12 cellular contexts compared by ENCODE assay signal in genomic region chr4:9155101-9155886, GRCh38. TPM values are rescaled to one million over a fixed set of nuclear protein-coding genes. Genes with fewer than 3 reads are reported as not detected.
DNase-seq lines count a peak whose midpoint lies in the region; FAIRE-seq and TF ChIP-seq lines count a peak whose summit lies in the region.
"Not testable (repeated sequence)": the region's sequence is repeated elsewhere in the genome, so short reads cannot be mapped to it uniquely, and the experiment has no call there.
"Had no signal": no experiment of that assay in that cellular context is flagged by ENCODE, and none has a peak within 500 bp of the region (broad histone marks: within the 10 kb centered on the region; RNA-seq: fewer than 3 reads in every experiment).

No MANE protein-coding gene starts in this region.

- H3K9me3 Mint-ChIP-seq in T-helper 1 cell treated with Interleukin-12 subunit alpha and Interleukin-12 subunit beta and Interleukin-4 antibody, amounts not matched to agents 30 μg/mL and 1 μg/mL, for 36 hours; activated CD4-positive, alpha-beta memory T cell treated with anti-CD3 and anti-CD28 coated beads for 36 hours; activated T-helper 2 cell treated with anti-CD3 and anti-CD28 coated beads, Interferon-gamma antibody, Interleukin-2, Interleukin-4, amounts not matched to agents 10 μg/mL and 5 μg/mL and 100 μg/mL, durations not matched to agents 14 hours and 24 hours and 36 hours: not testable (repeated sequence)

- not testable (repeated sequence) for H3K9ac ChIP-seq in kidney (ENCODE audit: low read length in 2 of 2)

- FAIRE-seq in kidney (lab: Jason Lieb, UNC), result not testable (repeated sequence)

- peaks cover 14% of the 10 kb centered on the region for H3K4me1 Mint-ChIP-seq in T-helper 1 cell treated with Interleukin-12 subunit alpha and Interleukin-12 subunit beta and Interleukin-4 antibody, amounts not matched to agents 30 μg/mL and 1 μg/mL, for 36 hours (ENCODE audit: low read depth)
- H3K4me1 Mint-ChIP-seq in activated CD4-positive, alpha-beta memory T cell treated with anti-CD3 and anti-CD28 coated beads for 36 hours (ENCODE audit: low read depth), result peaks cover 17% of the 10 kb centered on the region
- peaks cover 19% of the 10 kb centered on the region for H3K4me1 Mint-ChIP-seq in activated T-helper 2 cell treated with anti-CD3 and anti-CD28 coated beads, Interferon-gamma antibody, Interleukin-2, Interleukin-4, amounts not matched to agents 10 μg/mL and 5 μg/mL and 100 μg/mL, durations not matched to agents 14 hours and 24 hours and 36 hours (ENCODE audit: low read depth)

- H3K9me3 ChIP-seq in kidney (ENCODE audit: control insufficient read depth in 1 of 2, low read length in 2 of 2), result not testable (repeated sequence)

- H3K27me3 Mint-ChIP-seq in T-helper 1 cell treated with Interleukin-12 subunit alpha and Interleukin-12 subunit beta and Interleukin-4 antibody, amounts not matched to agents 30 μg/mL and 1 μg/mL, for 36 hours (ENCODE audit: low read depth); activated CD4-positive, alpha-beta memory T cell treated with anti-CD3 and anti-CD28 coated beads for 36 hours; activated T-helper 2 cell treated with anti-CD3 and anti-CD28 coated beads, Interferon-gamma antibody, Interleukin-2, Interleukin-4, amounts not matched to agents 10 μg/mL and 5 μg/mL and 100 μg/mL, durations not matched to agents 14 hours and 24 hours and 36 hours (ENCODE audit: low read depth): not testable (repeated sequence)

- H3K36me3 Mint-ChIP-seq in T-helper 1 cell treated with Interleukin-12 subunit alpha and Interleukin-12 subunit beta and Interleukin-4 antibody, amounts not matched to agents 30 μg/mL and 1 μg/mL, for 36 hours (ENCODE audit: low read depth); activated CD4-positive, alpha-beta memory T cell treated with anti-CD3 and anti-CD28 coated beads for 36 hours; activated T-helper 2 cell treated with anti-CD3 and anti-CD28 coated beads, Interferon-gamma antibody, Interleukin-2, Interleukin-4, amounts not matched to agents 10 μg/mL and 5 μg/mL and 100 μg/mL, durations not matched to agents 14 hours and 24 hours and 36 hours (ENCODE audit: low read depth): not testable (repeated sequence)

- intact Hi-C loops in activated CD4-positive, alpha-beta memory T cell treated with anti-CD3 and anti-CD28 coated beads for 36 hours (cut with micrococcal nuclease); activated T-helper 2 cell treated with anti-CD3 and anti-CD28 coated beads, Interferon-gamma antibody, Interleukin-2, Interleukin-4, amounts not matched to agents 10 μg/mL and 5 μg/mL and 100 μg/mL, durations not matched to agents 14 hours and 24 hours and 36 hours (cut with micrococcal nuclease); kidney (cut with DNase I): not testable (repeated sequence)

- H3K27ac ChIP-seq in caudate nucleus (ENCODE audit: low read depth, low read length), result peak overlapping the region; percentile 36
- not testable (repeated sequence) for H3K27ac ChIP-seq in kidney (ENCODE audit: low read depth in 2 of 2, low read length in 2 of 2)

- TF ChIP-seq CTCF in kidney (IDR thresholded peaks at IDR 0.05; ENCODE audit: borderline replicate concordance, extremely low read depth, insufficient read depth), result not testable (repeated sequence)

- not testable (repeated sequence) for H3K4me3 Mint-ChIP-seq in T-helper 1 cell treated with Interleukin-12 subunit alpha and Interleukin-12 subunit beta and Interleukin-4 antibody, amounts not matched to agents 30 μg/mL and 1 μg/mL, for 36 hours; activated T-helper 2 cell treated with anti-CD3 and anti-CD28 coated beads, Interferon-gamma antibody, Interleukin-2, Interleukin-4, amounts not matched to agents 10 μg/mL and 5 μg/mL and 100 μg/mL, durations not matched to agents 14 hours and 24 hours and 36 hours (ENCODE audit: low read depth)
- H3K4me3 Mint-ChIP-seq in activated CD4-positive, alpha-beta memory T cell treated with anti-CD3 and anti-CD28 coated beads for 36 hours, result peak overlapping the region; percentile 26

- not testable (repeated sequence) for H3K36me3 ChIP-seq in kidney (ENCODE audit: control insufficient read depth in 1 of 2, insufficient read depth in 2 of 2, low read length in 2 of 2)

- H3K4me1 ChIP-seq in kidney (ENCODE audit: control insufficient read depth in 1 of 2, insufficient read depth in 1 of 2, low read depth in 1 of 2, low read length in 2 of 2), result not testable (repeated sequence)

- H3K27ac Mint-ChIP-seq in T-helper 1 cell treated with Interleukin-12 subunit alpha and Interleukin-12 subunit beta and Interleukin-4 antibody, amounts not matched to agents 30 μg/mL and 1 μg/mL, for 36 hours, result peak overlapping the region; percentile 39
- peak overlapping the region; percentile 66 for H3K27ac Mint-ChIP-seq in activated CD4-positive, alpha-beta memory T cell treated with anti-CD3 and anti-CD28 coated beads for 36 hours
- peak overlapping the region; percentile 8 for H3K27ac Mint-ChIP-seq in activated T-helper 2 cell treated with anti-CD3 and anti-CD28 coated beads, Interferon-gamma antibody, Interleukin-2, Interleukin-4, amounts not matched to agents 10 μg/mL and 5 μg/mL and 100 μg/mL, durations not matched to agents 14 hours and 24 hours and 36 hours

- DNase-seq in HT-29 (ENCODE audit: low spot score), result peak; percentile 43
- peak; percentile 47 for DNase-seq in activated CD4-positive, alpha-beta memory T cell treated with anti-CD3 and anti-CD28 coated beads for 36 hours
- not testable (repeated sequence) for DNase-seq in activated T-helper 2 cell treated with anti-CD3 and anti-CD28 coated beads, Interferon-gamma antibody, Interleukin-2, Interleukin-4, amounts not matched to agents 10 μg/mL and 5 μg/mL and 100 μg/mL, durations not matched to agents 14 hours and 24 hours and 36 hours (ENCODE audit: low spot score)
- DNase-seq in caudate nucleus (lab: John Stamatoyannopoulos, UW), result peak in 20 of 61 donors; percentile 4 to 73 (median 14)
- peak; percentile 58 for DNase-seq in kidney
- peak; percentile 16 for DNase-seq in stimulated activated CD4-positive, alpha-beta T cell treated with anti-CD3 and anti-CD28 coated beads, Interleukin-1b, Interleukin-23, amount 100 ng/mL, for 48 hours

- POLR2A ChIA-PET in activated CD4-positive, alpha-beta memory T cell treated with anti-CD3 and anti-CD28 coated beads for 36 hours (lab: Charles Lee), result not testable (repeated sequence)

- not testable (repeated sequence) for H3K4me3 ChIP-seq in kidney (ENCODE audit: low read length in 2 of 2)

- CTCF ChIA-PET in activated CD4-positive, alpha-beta memory T cell treated with anti-CD3 and anti-CD28 coated beads for 36 hours (lab: Charles Lee), result not testable (repeated sequence)

RNA-seq across cellular contexts. Expression of gene FAM90A26, which starts 14.9 kb away (rescaled TPM):
- total RNA-seq in HT-29 (2014; rRNA removed; shearing (Covaris generic)), result not detected in 2 replicates
- not detected for total RNA-seq in activated CD4-positive, alpha-beta memory T cell treated with anti-CD3 and anti-CD28 coated beads for 36 hours
- not detected in 2 replicates for total RNA-seq in activated T-helper 2 cell treated with anti-CD3 and anti-CD28 coated beads, Interferon-gamma antibody, Interleukin-2, Interleukin-4, amounts not matched to agents 10 μg/mL and 5 μg/mL and 100 μg/mL, durations not matched to agents 14 hours and 24 hours and 36 hours
- not detected for total RNA-seq in kidney
- not detected for polyA plus RNA-seq in kidney (ENCODE audit: insufficient read depth, low read depth, low replicate concordance)
- total RNA-seq: H1, K562, NCI-H460, Peyer's patch, Right ventricle myocardium inferior had no signal
- polyA plus RNA-seq: H1, K562 had no signal

RNA-seq across cellular contexts. Expression of gene USP17L10, which starts 55.2 kb away (rescaled TPM):
- not detected in 2 replicates for total RNA-seq in HT-29 (2014; rRNA removed; shearing (Covaris generic))
- not detected for total RNA-seq in activated CD4-positive, alpha-beta memory T cell treated with anti-CD3 and anti-CD28 coated beads for 36 hours
- total RNA-seq in activated T-helper 2 cell treated with anti-CD3 and anti-CD28 coated beads, Interferon-gamma antibody, Interleukin-2, Interleukin-4, amounts not matched to agents 10 μg/mL and 5 μg/mL and 100 μg/mL, durations not matched to agents 14 hours and 24 hours and 36 hours, result not detected in 2 replicates
- total RNA-seq in kidney, result not detected
- polyA plus RNA-seq in kidney (ENCODE audit: insufficient read depth, low read depth, low replicate concordance), result not detected
- total RNA-seq: H1, K562, NCI-H460, Peyer's patch, Right ventricle myocardium inferior had no signal
- polyA plus RNA-seq: H1, K562 had no signal

RNA-seq across cellular contexts. Expression of gene USP17L11, which starts 59.9 kb away (rescaled TPM):
- not detected in 2 replicates for total RNA-seq in HT-29 (2014; rRNA removed; shearing (Covaris generic))
- not detected for total RNA-seq in activated CD4-positive, alpha-beta memory T cell treated with anti-CD3 and anti-CD28 coated beads for 36 hours
- 0.25 TPM in 1 of 2 replicates, not detected in the other for total RNA-seq in activated T-helper 2 cell treated with anti-CD3 and anti-CD28 coated beads, Interferon-gamma antibody, Interleukin-2, Interleukin-4, amounts not matched to agents 10 μg/mL and 5 μg/mL and 100 μg/mL, durations not matched to agents 14 hours and 24 hours and 36 hours
- total RNA-seq in kidney, result not detected
- not detected for polyA plus RNA-seq in kidney (ENCODE audit: insufficient read depth, low read depth, low replicate concordance)
- total RNA-seq: H1, K562, NCI-H460, Peyer's patch, Right ventricle myocardium inferior had no signal
- polyA plus RNA-seq: H1, K562 had no signal

Comparison
In these comparisons a context has a peak if more than half of its experiments do, and no peak if none do; other contexts are left out.
1. H3K27ac Mint-ChIP-seq: peak in every context shown above with its lines; median percentile 66 in activated CD4-positive, alpha-beta memory T cell treated with anti-CD3 and anti-CD28 coated beads for 36 hours; 39 in T-helper 1 cell treated with Interleukin-12 subunit alpha and Interleukin-12 subunit beta and Interleukin-4 antibody, amounts not matched to agents 30 μg/mL and 1 μg/mL, for 36 hours; 8 in activated T-helper 2 cell treated with anti-CD3 and anti-CD28 coated beads, Interferon-gamma antibody, Interleukin-2, Interleukin-4, amounts not matched to agents 10 μg/mL and 5 μg/mL and 100 μg/mL, durations not matched to agents 14 hours and 24 hours and 36 hours.